19 cellular contexts compared by ENCODE assay signal in genomic region chr11:68016161-68016903, GRCh38. TPM values are rescaled to one million over a fixed set of nuclear protein-coding genes. Genes with fewer than 3 reads are reported as not detected.
DNase-seq lines count a peak whose midpoint lies in the region; ATAC-seq and TF ChIP-seq lines count a peak whose summit lies in the region.
"Had no signal": no experiment of that assay in that cellular context is flagged by ENCODE, and none has a peak within 500 bp of the region (broad histone marks: within the 10 kb centered on the region; RNA-seq: fewer than 3 reads in every experiment).

No MANE protein-coding gene starts in this region.

- peak overlapping the region; percentile 37 for H3K4me2 ChIP-seq in PC-9

- POLR2A ChIA-PET in PC-9 (lab: Charles Lee; ENCODE audit: unreplicated experiment): interaction anchor here (0.6 kb wide), 1 partner anchor 153 kb away, joined by 13 read pairs; no protein-coding TSS in a partner anchor

- H3K4me1 ChIP-seq in PC-9 (replicated peaks; ENCODE audit: insufficient read depth): peaks cover 86% of the 10 kb centered on the region

- H3K36me3 Mint-ChIP-seq in chondrocyte (ENCODE audit: low read depth): no peaks in the 10 kb centered on the region
- no peaks in the 10 kb centered on the region for H3K36me3 Mint-ChIP-seq in type B pancreatic cell
- H3K36me3 Mint-ChIP-seq in activated naive CD8-positive, alpha-beta T cell treated with anti-CD3 and anti-CD28 coated beads, Interleukin-2, amount 50 U/mL, for 24 hours (ENCODE audit: low read depth): no peaks in the 10 kb centered on the region
- H3K36me3 Mint-ChIP-seq: CD4-positive, CD25-positive, alpha-beta regulatory T cell had no signal

- TF ChIP-seq CTCF in PC-9 (conservative IDR thresholded peaks at IDR 0.05) (no peak), chondrocyte (IDR thresholded peaks at IDR 0.05) (no peak), type B pancreatic cell (conservative IDR thresholded peaks at IDR 0.05) (no peak)

- peak overlapping the region; percentile 30 for H3K27ac ChIP-seq in PC-9
- H3K27ac ChIP-seq: SK-N-MC had no signal

- H3K79me2 ChIP-seq in PC-9 (ENCODE audit: low read depth): peaks cover 21% of the 10 kb centered on the region; the same call in 1 of the 2 replicates

- H3K4me3 Mint-ChIP-seq in chondrocyte (ENCODE audit: unreplicated experiment) (no peak overlapping the region), type B pancreatic cell (no peak overlapping the region)
- no peak overlapping the region for H3K4me3 Mint-ChIP-seq in activated naive CD8-positive, alpha-beta T cell treated with anti-CD3 and anti-CD28 coated beads, Interleukin-2, amount 50 U/mL, for 24 hours
- H3K4me3 Mint-ChIP-seq: CD4-positive, CD25-positive, alpha-beta regulatory T cell; central memory CD8-positive, alpha-beta T cell; effector memory CD8-positive, alpha-beta T cell had no signal

- no peaks in the 10 kb centered on the region for H3K9me2 ChIP-seq in PC-9 (ENCODE audit: insufficient read depth)

- H3K27me3 Mint-ChIP-seq in chondrocyte (ENCODE audit: low read depth): no peaks in the 10 kb centered on the region
- H3K27me3 Mint-ChIP-seq in type B pancreatic cell: no peaks in the 10 kb centered on the region
- peaks cover 2% of the 10 kb centered on the region for H3K27me3 Mint-ChIP-seq in activated naive CD8-positive, alpha-beta T cell treated with anti-CD3 and anti-CD28 coated beads, Interleukin-2, amount 50 U/mL, for 24 hours
- H3K27me3 Mint-ChIP-seq: CD4-positive, CD25-positive, alpha-beta regulatory T cell had no signal

- H2AFZ ChIP-seq in PC-9: no peak overlapping the region

- no peaks in the 10 kb centered on the region for H4K20me1 ChIP-seq in PC-9 (ENCODE audit: insufficient read depth)

- no peak for ATAC-seq in activated naive CD8-positive, alpha-beta T cell treated with anti-CD3 and anti-CD28 coated beads, Interleukin-2, amount 50 U/mL, for 24 hours
- no peak for ATAC-seq in HG02642 (IDR thresholded peaks at IDR 0.05; ENCODE audit: poor library complexity, unreplicated experiment)
- ATAC-seq: effector memory CD8-positive, alpha-beta T cell; pancreas had no signal

- no peaks in the 10 kb centered on the region for H3K9me3 ChIP-seq in PC-9 (ENCODE audit: insufficient read depth, low read depth)
- H3K9me3 ChIP-seq: pancreas had no signal

- H3F3A ChIP-seq in PC-9 (ENCODE audit: insufficient read depth, low read depth): peaks cover 50% of the 10 kb centered on the region

- H3K4me1 Mint-ChIP-seq in chondrocyte (ENCODE audit: low read depth) (peaks cover 66% of the 10 kb centered on the region), type B pancreatic cell (ENCODE audit: unreplicated experiment) (peaks cover 36% of the 10 kb centered on the region)
- H3K4me1 Mint-ChIP-seq in activated naive CD8-positive, alpha-beta T cell treated with anti-CD3 and anti-CD28 coated beads, Interleukin-2, amount 50 U/mL, for 24 hours: no peaks in the 10 kb centered on the region
- H3K4me1 Mint-ChIP-seq: CD4-positive, CD25-positive, alpha-beta regulatory T cell; central memory CD8-positive, alpha-beta T cell had no signal

- no peak overlapping the region for H3K4me3 ChIP-seq in PC-9
- H3K4me3 ChIP-seq: pancreas, SK-N-MC had no signal

- peak overlapping the region; percentile 72 for H3K27ac Mint-ChIP-seq in chondrocyte (ENCODE audit: unreplicated experiment)
- H3K27ac Mint-ChIP-seq in type B pancreatic cell: peak overlapping the region; percentile 41
- no peak overlapping the region for H3K27ac Mint-ChIP-seq in activated naive CD8-positive, alpha-beta T cell treated with anti-CD3 and anti-CD28 coated beads, Interleukin-2, amount 50 U/mL, for 24 hours
- H3K27ac Mint-ChIP-seq: activated T-helper 2 cell treated with anti-CD3 and anti-CD28 coated beads, Interferon-gamma antibody, Interleukin-2, Interleukin-4, amounts not matched to agents 10 μg/mL and 5 μg/mL and 100 μg/mL, durations not matched to agents 14 hours and 24 hours and 36 hours; CD4-positive, CD25-positive, alpha-beta regulatory T cell had no signal

- H3K27me3 ChIP-seq in PC-9 (ENCODE audit: insufficient read depth, low read depth): no peaks in the 10 kb centered on the region
- H3K27me3 ChIP-seq: pancreas had no signal

- CTCF ChIA-PET in PC-9 (lab: Charles Lee): interaction anchor here (0.5 kb wide), 1 partner anchor 11 kb away, joined by 4 read pairs; no protein-coding TSS in a partner anchor

- BruUV-seq in PC-9 (replicated peaks; lab: Mats Ljungman, UMichigan): no TSS peak

- DNase-seq in DMS53 (lab: John Stamatoyannopoulos, UW) (peak; percentile 49), DMS53 treated with DMSO at 0.1 percent for 48 hours (lab: John Stamatoyannopoulos, UW; ENCODE audit: unreplicated experiment) (no peak), PC-9 (no peak), chondrocyte (ENCODE audit: low spot score) (peak; percentile 69), type B pancreatic cell (ENCODE audit: extremely low spot score, unreplicated experiment) (no peak), NCI-H128 (lab: John Stamatoyannopoulos, UW; ENCODE audit: unreplicated experiment) (no peak)
- no peak for DNase-seq in activated naive CD8-positive, alpha-beta T cell treated with anti-CD3 and anti-CD28 coated beads, Interleukin-2, amount 50 U/mL, for 24 hours
- DNase-seq: 8988T; CD4-positive, CD25-positive, alpha-beta regulatory T cell; DND-41; effector memory CD8-positive, alpha-beta T cell; head of caudate nucleus; NCI-H2081; stimulated activated CD4-positive, alpha-beta T cell treated with anti-CD3 and anti-CD28 coated beads, Interleukin-2, amount 100 ng/mL, for 48 hours had no signal

- no peaks in the 10 kb centered on the region for H3K9me3 Mint-ChIP-seq in chondrocyte (ENCODE audit: low read depth)
- H3K9me3 Mint-ChIP-seq in type B pancreatic cell: no peaks in the 10 kb centered on the region
- no peaks in the 10 kb centered on the region for H3K9me3 Mint-ChIP-seq in activated naive CD8-positive, alpha-beta T cell treated with anti-CD3 and anti-CD28 coated beads, Interleukin-2, amount 50 U/mL, for 24 hours
- H3K9me3 Mint-ChIP-seq: activated T-helper 2 cell treated with anti-CD3 and anti-CD28 coated beads, Interferon-gamma antibody, Interleukin-2, Interleukin-4, amounts not matched to agents 10 μg/mL and 5 μg/mL and 100 μg/mL, durations not matched to agents 14 hours and 24 hours and 36 hours; central memory CD8-positive, alpha-beta T cell; effector memory CD8-positive, alpha-beta T cell had no signal

- no peaks in the 10 kb centered on the region for H3K36me3 ChIP-seq in PC-9 (ENCODE audit: low read depth)
- H3K36me3 ChIP-seq: pancreas had no signal

- intact Hi-C loops in PC-9 (cut with micrococcal nuclease; ENCODE audit: unreplicated experiment): loop anchor here (1.0 to 10.0 kb wide), 2 partner anchors 12 to 172 kb away; partner anchors contain the start of gene UNC93B1

RNA-seq across cellular contexts. Expression of gene ALDH3B1, which starts 6.2 kb away (rescaled TPM):
- total RNA-seq in PC-9 (2021) (98.1 and 104 TPM in 2 replicates), chondrocyte (10.8 to 14.3 TPM (median 13.1 TPM) in 3 replicates), type B pancreatic cell (ENCODE audit: low replicate concordance) (0.95 and 1.7 TPM in 2 replicates)
- total RNA-seq: activated T-helper 2 cell treated with anti-CD3 and anti-CD28 coated beads, Interferon-gamma antibody, Interleukin-2, Interleukin-4, amounts not matched to agents 10 μg/mL and 5 μg/mL and 100 μg/mL, durations not matched to agents 14 hours and 24 hours and 36 hours; CD4-positive, CD25-positive, alpha-beta regulatory T cell had no signal

RNA-seq across cellular contexts. Expression of gene UNC93B1, which starts 12.4 kb away (rescaled TPM):
- total RNA-seq in PC-9 (2021): 75.5 and 94.4 TPM in 2 replicates
- total RNA-seq in chondrocyte: 14.4 to 16.6 TPM (median 15.9 TPM) in 3 replicates
- 13.0 and 13.7 TPM in 2 replicates for total RNA-seq in type B pancreatic cell (ENCODE audit: low replicate concordance)

RNA-seq across cellular contexts. Expression of gene NDUFS8, which starts 14.1 kb away (rescaled TPM):
- 270 and 275 TPM in 2 replicates for total RNA-seq in PC-9 (2021)
- total RNA-seq in chondrocyte: 140 to 172 TPM (median 143 TPM) in 3 replicates
- 153 and 168 TPM in 2 replicates for total RNA-seq in type B pancreatic cell (ENCODE audit: low replicate concordance)

RNA-seq across cellular contexts. Expression of gene TCIRG1, which starts 22.5 kb away (rescaled TPM):
- total RNA-seq in PC-9 (2021): 125 and 175 TPM in 2 replicates
- total RNA-seq in chondrocyte: 52.3 to 73.2 TPM (median 66.5 TPM) in 3 replicates
- total RNA-seq in type B pancreatic cell (ENCODE audit: low replicate concordance): 37.0 and 49.7 TPM in 2 replicates

Comparison
In these comparisons a context has a peak if more than half of its experiments do, and no peak if none do; other contexts are left out.
1. DNase-seq: peak in DMS53 (single experiment) and chondrocyte (single experiment); none in DMS53 treated with DMSO at 0.1 percent for 48 hours (single experiment), PC-9 (0 of 2), type B pancreatic cell (single experiment), activated naive CD8-positive, alpha-beta T cell treated with anti-CD3 and anti-CD28 coated beads, Interleukin-2, amount 50 U/mL, for 24 hours (single experiment) and NCI-H128 (single experiment).